In the genomic region with DNA sequence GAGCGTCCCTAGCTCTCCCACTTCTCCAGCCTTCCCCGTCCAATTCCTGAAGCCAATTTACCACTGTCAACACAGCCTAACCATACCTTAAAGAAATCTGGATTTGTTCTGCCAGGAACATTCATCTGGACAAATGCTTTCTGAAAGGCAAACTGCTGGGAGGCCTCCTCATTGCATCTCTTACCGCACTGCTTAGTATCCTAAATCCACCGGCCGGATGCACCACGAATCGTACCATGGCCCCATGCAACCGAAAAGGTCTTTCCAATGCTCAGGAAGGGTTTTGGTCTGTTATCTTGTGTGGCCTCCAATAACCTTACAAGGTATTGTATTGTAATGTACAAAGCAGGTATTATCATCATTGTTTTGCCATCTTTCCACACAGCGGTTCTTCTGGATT, we compare ENCODE assay signal across 9 cellular contexts. TPM values are rescaled to one million over a fixed set of nuclear protein-coding genes. Genes with fewer than 3 reads are reported as not detected.
DNase-seq lines count a peak whose midpoint lies in the region; ATAC-seq and TF ChIP-seq lines count a peak whose summit lies in the region.
"Had no signal": no experiment of that assay in that cellular context is flagged by ENCODE, and none has a peak within 500 bp of the region (broad histone marks: within the 10 kb centered on the region; RNA-seq: fewer than 3 reads in every experiment).

No MANE protein-coding gene starts in this region.

- TF ChIP-seq CTCF in heart left ventricle (IDR thresholded peaks at IDR 0.05) (no peak), uterus (IDR thresholded peaks at IDR 0.05) (no peak)

- H3K9me3 ChIP-seq in heart left ventricle (no peaks in the 10 kb centered on the region), uterus (no peaks in the 10 kb centered on the region)

- H3K27ac ChIP-seq in heart left ventricle (peak overlapping the region; percentile 89 to 100 (median 94)), uterus (peak overlapping the region; percentile 95 to 100)
- H3K27ac ChIP-seq: WERI-Rb-1 had no signal

- H3K27me3 ChIP-seq in heart left ventricle, result no peaks in the 10 kb centered on the region
- no peaks in the 10 kb centered on the region for H3K27me3 ChIP-seq in uterus

- no peaks in the 10 kb centered on the region for H3K9me3 Mint-ChIP-seq in central memory CD8-positive, alpha-beta T cell
- no peaks in the 10 kb centered on the region for H3K9me3 Mint-ChIP-seq in naive B cell

- H3K4me3 ChIP-seq in heart left ventricle (peak overlapping the region in 5 of 12 donors; percentile 1 to 44 (median 23)), uterus (no peak overlapping the region)

- 56 to 65% (median 62%) methylated on average over 9 of the region's 9 CpGs for WGBS in heart left ventricle, 4 donors

- H3K4me3 Mint-ChIP-seq in central memory CD8-positive, alpha-beta T cell, result peak overlapping the region; percentile 80
- peak overlapping the region in 7 of 8 donors; percentile 43 to 89 (median 61) for H3K4me3 Mint-ChIP-seq in naive B cell

- no peak for ATAC-seq in heart left ventricle
- ATAC-seq in Right ventricle myocardium superior (ENCODE audit: poor library complexity), result no peak
- ATAC-seq in central memory CD8-positive, alpha-beta T cell (replicated peaks; ENCODE audit: extremely low read depth, poor library complexity, severe bottlenecking), result no peak
- ATAC-seq in naive B cell (ENCODE audit: low read depth in 2 of 2), result no peak

- DNase-seq in heart left ventricle (no peak), Right ventricle myocardium superior (no peak), naive B cell (no peak), uterus (no peak), HuH-7 (ENCODE audit: low spot score) (no peak)
- no peak for DNase-seq in central memory CD8-positive, alpha-beta T cell (ENCODE audit: low spot score in 2 of 2)
- DNase-seq in activated CD4-positive, CD25-positive, alpha-beta regulatory T cell treated with anti-CD3 and anti-CD28 coated beads, Interleukin-2, amount 50 U/mL, for 72 hours, result no peak
- DNase-seq in stimulated activated CD4-positive, alpha-beta T cell treated with anti-CD3 and anti-CD28 coated beads, Interleukin-4, amount 100 ng/mL, for 24 hours, result no peak
- DNase-seq: WERI-Rb-1 had no signal

- peak overlapping the region; percentile 94 for H3K27ac Mint-ChIP-seq in central memory CD8-positive, alpha-beta T cell (ENCODE audit: low read depth)
- H3K27ac Mint-ChIP-seq in naive B cell, result peak overlapping the region in 5 of 6 donors; percentile 93 to 99 (median 98)

- TF ChIP-seq POLR2A in heart left ventricle (IDR thresholded peaks at IDR 0.05) (no peak), uterus (IDR thresholded peaks at IDR 0.05) (no peak)

- peaks cover 83% of the 10 kb centered on the region for H3K36me3 Mint-ChIP-seq in central memory CD8-positive, alpha-beta T cell (ENCODE audit: insufficient read depth)
- H3K36me3 Mint-ChIP-seq in naive B cell, result peaks cover 8 to 14% of the 10 kb centered on the region in 2 donors

- intact Hi-C loops in heart left ventricle (cut with DNase I), result loop anchor here in 8 of 10 donors (2.0 to 5.0 kb wide), 3 partner anchors 37 to 57 kb away; a partner anchor contains a TSS
- intact Hi-C loops in Right ventricle myocardium superior (cut with DNase I), result no loop called here
- intact Hi-C loops in uterus (cut with DNase I; ENCODE audit: low total_unique reads), result loop anchor here (5.0 kb wide), 1 partner anchor 57 kb away; a partner anchor contains a TSS

- peaks cover 71 to 100% (median 100%) of the 10 kb centered on the region in 12 donors for H3K4me1 ChIP-seq in heart left ventricle
- peaks cover 65 to 73% of the 10 kb centered on the region in 2 donors for H3K4me1 ChIP-seq in uterus

- peaks cover 84% of the 10 kb centered on the region for H3K4me1 Mint-ChIP-seq in central memory CD8-positive, alpha-beta T cell
- H3K4me1 Mint-ChIP-seq in naive B cell, result peaks cover 69 to 85% (median 80%) of the 10 kb centered on the region in 3 donors

- H3K36me3 ChIP-seq in heart left ventricle (peaks cover 0 to 76% (median 47%) of the 10 kb centered on the region in 9 donors), uterus (no peaks in the 10 kb centered on the region)

- H3K27me3 Mint-ChIP-seq in central memory CD8-positive, alpha-beta T cell, result no peaks in the 10 kb centered on the region
- no peaks in the 10 kb centered on the region for H3K27me3 Mint-ChIP-seq in naive B cell

RNA-seq across cellular contexts. Expression of a gene that starts 57.6 kb away (rescaled TPM):
- 100 to 1,000 TPM; 126 to 482 (median 238) TPM for total RNA-seq in heart left ventricle
- polyA plus RNA-seq in heart left ventricle, result 100 to 1,000 TPM; 109 to 407 TPM
- 138 TPM for total RNA-seq in Right ventricle myocardium superior
- 100 to 1,000 TPM in 1 of 6 donors, 10 to 100 TPM in 5; 17.3 to 255 (median 64.5) TPM for polyA plus RNA-seq in naive B cell (ENCODE audit: low read depth in 6 of 6)
- 1,000 to 10,000 TPM in 1 of 4 donors, 100 to 1,000 TPM in 3; 215 to 1,171 (median 400) TPM for total RNA-seq in uterus
